8 cellular contexts compared by ENCODE assay signal in the genomic region with DNA sequence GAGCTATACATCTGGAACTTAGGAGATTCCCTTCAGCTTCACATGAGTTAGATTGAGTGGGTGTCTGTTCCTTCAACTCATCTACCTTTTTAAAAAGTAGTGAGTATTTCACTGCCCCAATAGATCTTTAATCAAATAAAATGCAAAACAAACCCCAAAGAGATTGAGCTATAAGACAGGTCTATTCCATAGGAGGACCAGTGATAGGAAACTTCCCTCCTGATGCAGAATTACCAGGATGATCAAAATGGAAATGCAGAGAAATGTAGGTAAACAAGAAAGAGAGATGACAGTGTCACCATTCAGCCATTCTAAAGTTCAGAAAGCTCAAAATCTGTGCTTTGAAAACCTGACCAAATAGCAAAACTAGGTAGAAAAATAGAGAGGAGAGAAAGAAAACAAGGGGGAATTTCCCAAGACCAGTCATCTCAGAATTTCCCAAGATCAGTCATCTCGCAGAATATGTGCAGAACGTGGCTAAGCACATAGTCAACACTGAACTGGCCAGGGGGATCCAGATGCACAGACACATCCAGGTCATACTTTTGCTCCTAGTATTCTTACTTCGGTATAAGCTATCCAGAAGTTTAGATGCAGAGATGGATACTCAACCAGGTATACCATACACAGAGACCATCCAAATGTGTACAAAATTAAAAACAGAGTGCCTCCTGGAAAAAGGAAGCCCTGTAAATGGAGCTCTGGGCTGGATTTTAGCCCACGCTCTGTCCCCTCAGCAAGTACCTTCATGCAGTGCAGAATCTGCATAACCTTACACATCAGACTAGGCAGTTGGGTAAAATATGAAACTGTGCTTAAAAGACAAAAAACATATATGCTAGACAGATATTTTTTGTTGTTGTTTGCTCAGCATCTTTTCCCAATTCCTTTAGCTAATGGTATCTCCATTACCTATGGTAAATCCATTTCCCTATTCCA. TPM values are rescaled to one million over a fixed set of nuclear protein-coding genes. Genes with fewer than 3 reads are reported as not detected.
DNase-seq lines count a peak whose midpoint lies in the region; ATAC-seq, FAIRE-seq and TF ChIP-seq lines count a peak whose summit lies in the region.

No MANE protein-coding gene starts in this region.

- in situ Hi-C loops in KBM-7 (cut with MboI; ENCODE audit: low pct_unique_long_range_greater_than_20kb, low sequenced_read_pairs) = no loop called here

- intact Hi-C loops in sciatic nerve (cut with DNase I) = no loop called here

- no peaks in the 10 kb centered on the region for H3K27me3 ChIP-seq in RWPE2 (ENCODE audit: insufficient read depth, poor library complexity, severe bottlenecking)
- no peaks in the 10 kb centered on the region for H3K27me3 ChIP-seq in smooth muscle cell (ENCODE audit: low read depth)
- H3K27me3 ChIP-seq in MM.1S (replicated peaks; ENCODE audit: insufficient read depth, low read length) = no peaks in the 10 kb centered on the region

- H3K9me2 ChIP-seq in MM.1S (replicated peaks; ENCODE audit: insufficient read depth, low read length) = no peaks in the 10 kb centered on the region

- H3F3A ChIP-seq in smooth muscle cell (ENCODE audit: low read depth) (no peaks in the 10 kb centered on the region), MM.1S (ENCODE audit: insufficient read depth, low read length) (no peaks in the 10 kb centered on the region)

- no peak for TF ChIP-seq POLR2A in H54 (IDR thresholded peaks at IDR 0.05; ENCODE audit: low read depth, low read length)

- H3K9ac ChIP-seq in smooth muscle cell (ENCODE audit: low read depth) = peak overlapping the region; percentile 77
- H3K9ac ChIP-seq in MM.1S (ENCODE audit: low read length) = no peak overlapping the region

- H3K9me3 ChIP-seq in RWPE2 (ENCODE audit: severe bottlenecking) (no peaks in the 10 kb centered on the region), smooth muscle cell (replicated peaks; ENCODE audit: low read depth) (no peaks in the 10 kb centered on the region), MM.1S (replicated peaks; ENCODE audit: insufficient read depth, low read length) (no peaks in the 10 kb centered on the region)

- no peak overlapping the region for H2AFZ ChIP-seq in smooth muscle cell (ENCODE audit: low read depth)
- H2AFZ ChIP-seq in MM.1S (ENCODE audit: low read length) = no peak overlapping the region

- DNase-seq in H54 (ENCODE audit: insufficient read length, low spot score) (no peak), RWPE2 (ENCODE audit: low spot score) (no peak), smooth muscle cell (lab: John Stamatoyannopoulos, UW; ENCODE audit: unreplicated experiment) (no peak), sciatic nerve (ENCODE audit: low spot score) (no peak), ecto neural progenitor cell (ENCODE audit: low spot score) (no peak), MM.1S (no peak), KBM-7 (no peak)

- H3K4me3 ChIP-seq in RWPE2 (ENCODE audit: severe bottlenecking) (no peak overlapping the region), smooth muscle cell (no peak overlapping the region), MM.1S (ENCODE audit: low read length) (no peak overlapping the region)

- H3K4me1 ChIP-seq in RWPE2 (ENCODE audit: insufficient read depth, poor library complexity, severe bottlenecking) = no peaks in the 10 kb centered on the region
- no peaks in the 10 kb centered on the region for H3K4me1 ChIP-seq in smooth muscle cell (ENCODE audit: low read depth)
- no peaks in the 10 kb centered on the region for H3K4me1 ChIP-seq in MM.1S (ENCODE audit: low read length)

- 68% methylated on average over 4 of the region's 4 CpGs for WGBS in smooth muscle cell (ENCODE audit: low lambda C conversion rate)

- H4K20me1 ChIP-seq in smooth muscle cell (ENCODE audit: low read depth) = no peaks in the 10 kb centered on the region
- H4K20me1 ChIP-seq in MM.1S (ENCODE audit: insufficient read depth, low read length) = no peaks in the 10 kb centered on the region

- ATAC-seq in GM18511 (IDR thresholded peaks at IDR 0.05; ENCODE audit: unreplicated experiment) (peak; percentile 89), RWPE2 (ENCODE audit: low read depth) (peak; percentile 40; the same call in 1 of the 3 replicates), sciatic nerve (no peak)

- H3K79me2 ChIP-seq in smooth muscle cell (ENCODE audit: low read depth) (no peaks in the 10 kb centered on the region), MM.1S (ENCODE audit: low read length) (peaks cover 4% of the 10 kb centered on the region; the same call in 1 of the 2 replicates)

- H3K4me2 ChIP-seq in smooth muscle cell = peak overlapping the region; percentile 67
- H3K4me2 ChIP-seq in MM.1S (ENCODE audit: low read depth, low read length) = no peak overlapping the region

- no peak for TF ChIP-seq CTCF in RWPE2 (IDR thresholded peaks at IDR 0.05; ENCODE audit: poor library complexity, severe bottlenecking)
- TF ChIP-seq CTCF in smooth muscle cell (IDR thresholded peaks at IDR 0.05; ENCODE audit: borderline replicate concordance, insufficient read depth, poor library complexity, severe bottlenecking) = no peak
- TF ChIP-seq CTCF in MM.1S (IDR thresholded peaks at IDR 0.05; ENCODE audit: low read length) = no peak

- H3K27ac ChIP-seq in RWPE2 (ENCODE audit: poor library complexity, severe bottlenecking) = no peak overlapping the region
- peak overlapping the region; percentile 92 for H3K27ac ChIP-seq in smooth muscle cell (ENCODE audit: low read depth)
- no peak overlapping the region for H3K27ac ChIP-seq in MM.1S (ENCODE audit: low read length)

- H3K36me3 ChIP-seq in RWPE2 (ENCODE audit: low read depth) (no peaks in the 10 kb centered on the region), smooth muscle cell (ENCODE audit: low read depth) (no peaks in the 10 kb centered on the region), MM.1S (replicated peaks; ENCODE audit: insufficient read depth, low read length) (no peaks in the 10 kb centered on the region)

- FAIRE-seq in H54 (lab: Jason Lieb, UNC) = peak; percentile 97

RNA-seq across cellular contexts. Expression of a gene that starts 27.4 kb away (rescaled TPM):
- total RNA-seq in smooth muscle cell (11.4 and 16.2 TPM in 2 replicates), sciatic nerve (19.3 TPM)
- 2.6 and 3.0 TPM in 2 replicates for polyA plus RNA-seq in smooth muscle cell

RNA-seq across cellular contexts. Expression of a gene that starts 55.5 kb away (rescaled TPM):
- 2.7 and 8.1 TPM in 2 replicates for total RNA-seq in smooth muscle cell
- 17.4 and 18.9 TPM in 2 replicates for polyA plus RNA-seq in smooth muscle cell
- 10.6 TPM for total RNA-seq in sciatic nerve
